In the genomic region with DNA sequence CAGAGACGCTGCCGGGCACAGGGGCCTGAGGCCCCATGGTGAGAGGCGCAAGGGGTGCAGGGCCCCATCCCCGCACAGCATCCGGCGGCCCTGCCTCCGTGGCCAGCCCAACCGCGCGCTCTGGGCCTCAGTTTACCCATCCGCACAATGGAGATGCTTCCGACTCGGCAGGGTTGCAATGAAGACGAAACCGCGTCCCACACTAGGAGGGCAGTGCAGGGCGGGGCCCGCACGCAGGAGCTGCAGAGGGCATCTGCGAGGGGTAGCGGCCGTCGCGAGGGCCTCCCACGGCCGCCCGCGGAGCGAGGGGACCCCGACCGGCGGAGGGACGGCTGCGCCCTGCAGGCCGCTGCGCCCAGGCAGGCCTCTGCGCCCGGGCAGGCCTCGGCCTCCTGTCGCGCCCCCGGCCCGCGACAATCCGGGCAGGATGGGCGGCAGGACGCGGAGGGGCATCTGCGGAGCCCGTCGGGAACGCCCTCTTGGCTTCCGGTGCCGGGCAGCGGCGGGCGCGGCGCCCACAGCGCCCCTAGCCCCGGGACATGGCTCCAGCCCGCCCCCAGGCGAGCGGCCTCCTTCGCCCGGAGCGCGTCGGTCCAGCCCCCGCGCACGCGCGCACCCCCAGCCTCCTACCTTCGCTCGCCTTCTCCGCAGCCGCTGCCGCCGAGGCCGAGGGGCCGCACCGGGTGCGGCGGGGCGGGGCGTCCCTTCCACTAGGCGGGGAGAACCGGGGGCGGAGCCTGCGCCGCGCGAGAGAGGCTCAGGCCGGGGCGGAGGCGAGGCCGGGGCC, we compare ENCODE assay signal across 8 cellular contexts. TPM values are rescaled to one million over a fixed set of nuclear protein-coding genes. Genes with fewer than 3 reads are reported as not detected.
DNase-seq lines count a peak whose midpoint lies in the region; ATAC-seq and TF ChIP-seq lines count a peak whose summit lies in the region.

No MANE protein-coding gene starts in this region.

- no peak overlapping the region for H3K27ac Mint-ChIP-seq in activated T-cell treated with anti-CD3 and anti-CD28 coated beads, Interleukin-2, amount 50 U/mL, for 72 hours
- H3K27ac Mint-ChIP-seq in naive thymus-derived CD4-positive, alpha-beta T cell = peak overlapping the region in 6 of 9 donors; percentile 38 to 85 (median 78)
- H3K27ac Mint-ChIP-seq in stimulated activated effector memory CD8-positive, alpha-beta T cell treated with anti-CD3 and anti-CD28 coated beads, Interleukin-12 subunit alpha, Interleukin-12 subunit beta, amount 100 ng/mL, for 72 hours = peak overlapping the region; percentile 24

- peaks cover 21% of the 10 kb centered on the region for H3K4me1 Mint-ChIP-seq in activated T-cell treated with anti-CD3 and anti-CD28 coated beads, Interleukin-2, amount 50 U/mL, for 72 hours (ENCODE audit: low read depth)
- H3K4me1 Mint-ChIP-seq in naive thymus-derived CD4-positive, alpha-beta T cell = peaks cover 9 to 27% (median 20%) of the 10 kb centered on the region in 7 donors
- H3K4me1 Mint-ChIP-seq in stimulated activated effector memory CD8-positive, alpha-beta T cell treated with anti-CD3 and anti-CD28 coated beads, Interleukin-12 subunit alpha, Interleukin-12 subunit beta, amount 100 ng/mL, for 72 hours = peaks cover 18% of the 10 kb centered on the region

- no peaks in the 10 kb centered on the region for H3K27me3 Mint-ChIP-seq in activated T-cell treated with anti-CD3 and anti-CD28 coated beads, Interleukin-2, amount 50 U/mL, for 72 hours (ENCODE audit: low read depth)
- peaks cover 0 to 9% (median 0%) of the 10 kb centered on the region in 5 donors for H3K27me3 Mint-ChIP-seq in naive thymus-derived CD4-positive, alpha-beta T cell

- H3K9me3 ChIP-seq in KOPT-K1 (ENCODE audit: insufficient read depth, low read length, poor library complexity, severe bottlenecking) (no peaks in the 10 kb centered on the region), Panc1 (ENCODE audit: control insufficient read depth, insufficient read depth, low read depth, low read length) (no peaks in the 10 kb centered on the region)
- H3K9me3 ChIP-seq in naive thymus-derived CD4-positive, alpha-beta T cell (ENCODE audit: control insufficient read depth in 2 of 3, low read length in 3 of 3) = no peaks in the 10 kb centered on the region

- in situ Hi-C loops in Panc1 (cut with HindIII; ENCODE audit: low pct_unique_long_range_greater_than_20kb, low sequenced_read_pairs) = no loop called here

- ATAC-seq in GM21737 (IDR thresholded peaks at IDR 0.05; ENCODE audit: unreplicated experiment) (peak; percentile 75), Panc1 (peak; percentile 98)
- ATAC-seq in activated T-cell treated with anti-CD3 and anti-CD28 coated beads, Interleukin-2, amount 50 U/mL, for 72 hours (replicated peaks in 1 of 2) = peak; percentile 93 to 94
- peak; percentile 94 for ATAC-seq in naive thymus-derived CD4-positive, alpha-beta T cell
- peak; percentile 94 for ATAC-seq in stimulated activated effector memory CD8-positive, alpha-beta T cell treated with anti-CD3 and anti-CD28 coated beads, Interleukin-12 subunit alpha, Interleukin-12 subunit beta, amount 100 ng/mL, for 72 hours

- no peaks in the 10 kb centered on the region for H3K9me3 Mint-ChIP-seq in activated T-cell treated with anti-CD3 and anti-CD28 coated beads, Interleukin-2, amount 50 U/mL, for 72 hours
- no peaks in the 10 kb centered on the region for H3K9me3 Mint-ChIP-seq in naive thymus-derived CD4-positive, alpha-beta T cell
- no peaks in the 10 kb centered on the region for H3K9me3 Mint-ChIP-seq in stimulated activated effector memory CD8-positive, alpha-beta T cell treated with anti-CD3 and anti-CD28 coated beads, Interleukin-12 subunit alpha, Interleukin-12 subunit beta, amount 100 ng/mL, for 72 hours

- CTCF ChIA-PET in Panc1 (lab: Charles Lee) = interaction anchor here (0.6 kb wide), 1 partner anchor 130 kb away, joined by 11 read pairs; no protein-coding TSS in a partner anchor
- CTCF ChIA-PET in naive thymus-derived CD4-positive, alpha-beta T cell (lab: Charles Lee) = interaction anchor here (1.6 kb wide), 1 partner anchor 59 kb away, joined by 9 read pairs; a partner anchor contains a TSS

- POLR2A ChIA-PET in Panc1 (lab: Charles Lee) = no interaction called here
- POLR2A ChIA-PET in naive thymus-derived CD4-positive, alpha-beta T cell (lab: Charles Lee) = interaction anchor here (1.0 to 1.7 kb wide), 3 partner anchors 10 to 59 kb away, joined by 3 to 4 read pairs (median 4); a partner anchor contains a TSS

- peak overlapping the region; percentile 54 for H3K27ac ChIP-seq in KOPT-K1 (ENCODE audit: low read depth, low read length, poor library complexity, severe bottlenecking)
- H3K27ac ChIP-seq in Panc1 (ENCODE audit: low read length) = peak overlapping the region; percentile 51
- H3K27ac ChIP-seq in naive thymus-derived CD4-positive, alpha-beta T cell (ENCODE audit: low read depth, low read length) = peak overlapping the region; percentile 56

- no peak; the same call in 1 of the 2 replicates for TF ChIP-seq CTCF in Panc1 (IDR thresholded peaks at IDR 0.05)

- no TSS peak for BruUV-seq in Panc1 (replicated peaks; lab: Mats Ljungman, UMichigan)

- no peaks in the 10 kb centered on the region for H3K27me3 ChIP-seq in Panc1 (ENCODE audit: control insufficient read depth, insufficient read depth, low read length)
- no peaks in the 10 kb centered on the region for H3K27me3 ChIP-seq in naive thymus-derived CD4-positive, alpha-beta T cell (ENCODE audit: control insufficient read depth in 2 of 2, insufficient read depth in 2 of 2, low read length in 2 of 2)

- peaks cover 3% of the 10 kb centered on the region; the same call in 1 of the 2 replicates for H3K4me1 ChIP-seq in Panc1 (ENCODE audit: control insufficient read depth, insufficient read depth, low read length)
- H3K4me1 ChIP-seq in naive thymus-derived CD4-positive, alpha-beta T cell (ENCODE audit: control insufficient read depth in 2 of 2, insufficient read depth in 2 of 2, low read length in 2 of 2) = no peaks in the 10 kb centered on the region

- DNase-seq in DMS53 (lab: John Stamatoyannopoulos, UW) (peak; percentile 95), Panc1 (ENCODE audit: low read depth, low spot score) (no peak), fibroblast of gingiva (ENCODE audit: low read depth) (peak; percentile 75)
- peak; percentile 92 for DNase-seq in activated T-cell treated with anti-CD3 and anti-CD28 coated beads, Interleukin-2, amount 50 U/mL, for 72 hours
- peak; percentile 64 to 91 (median 74) for DNase-seq in naive thymus-derived CD4-positive, alpha-beta T cell
- DNase-seq in stimulated activated effector memory CD8-positive, alpha-beta T cell treated with anti-CD3 and anti-CD28 coated beads, Interleukin-12 subunit alpha, Interleukin-12 subunit beta, amount 100 ng/mL, for 72 hours (ENCODE audit: low spot score in 2 of 2) = peak; percentile 84 to 93

- H3K36me3 ChIP-seq in KOPT-K1 (ENCODE audit: insufficient read depth, low read length) (no peaks in the 10 kb centered on the region), Panc1 (ENCODE audit: control insufficient read depth, insufficient read depth, low read length) (no peaks in the 10 kb centered on the region)
- no peaks in the 10 kb centered on the region for H3K36me3 ChIP-seq in naive thymus-derived CD4-positive, alpha-beta T cell (ENCODE audit: control insufficient read depth in 2 of 3, insufficient read depth in 3 of 3, low read length in 3 of 3)

- H3K36me3 Mint-ChIP-seq in activated T-cell treated with anti-CD3 and anti-CD28 coated beads, Interleukin-2, amount 50 U/mL, for 72 hours (ENCODE audit: insufficient read depth in 2 of 2) = no peaks in the 10 kb centered on the region
- peaks cover 0 to 1% (median 0%) of the 10 kb centered on the region in 5 donors for H3K36me3 Mint-ChIP-seq in naive thymus-derived CD4-positive, alpha-beta T cell
- peaks cover 6% of the 10 kb centered on the region for H3K36me3 Mint-ChIP-seq in stimulated activated effector memory CD8-positive, alpha-beta T cell treated with anti-CD3 and anti-CD28 coated beads, Interleukin-12 subunit alpha, Interleukin-12 subunit beta, amount 100 ng/mL, for 72 hours

- peak overlapping the region; percentile 86 to 90 for H3K4me3 Mint-ChIP-seq in activated T-cell treated with anti-CD3 and anti-CD28 coated beads, Interleukin-2, amount 50 U/mL, for 72 hours
- peak overlapping the region; percentile 77 to 95 (median 86) for H3K4me3 Mint-ChIP-seq in naive thymus-derived CD4-positive, alpha-beta T cell
- peak overlapping the region; percentile 80 for H3K4me3 Mint-ChIP-seq in stimulated activated effector memory CD8-positive, alpha-beta T cell treated with anti-CD3 and anti-CD28 coated beads, Interleukin-12 subunit alpha, Interleukin-12 subunit beta, amount 100 ng/mL, for 72 hours

- H3K4me3 ChIP-seq in Panc1 (ENCODE audit: low read depth in 2 of 2, low read length in 2 of 2) = peak overlapping the region; percentile 66 to 88
- H3K4me3 ChIP-seq in naive thymus-derived CD4-positive, alpha-beta T cell (ENCODE audit: low read length) = peak overlapping the region; percentile 83

- intact Hi-C loops in Panc1 (cut with micrococcal nuclease; ENCODE audit: unreplicated experiment) = no loop called here
- intact Hi-C loops in naive thymus-derived CD4-positive, alpha-beta T cell (cut with micrococcal nuclease) = loop anchor here (1.0 to 10.0 kb wide), 11 partner anchors 14 to 974 kb away; a partner anchor contains a TSS

RNA-seq across cellular contexts. Expression of a gene that starts 15.3 kb away (rescaled TPM):
- total RNA-seq in Panc1 (2021; ENCODE audit: unreplicated experiment) = 1,290 TPM
- 2.5 TPM for polyA plus RNA-seq in Panc1 (2012; ENCODE audit: insufficient read length)
- 1,000 to 10,000 TPM; 1,100 to 1,278 TPM for total RNA-seq in activated T-cell treated with anti-CD3 and anti-CD28 coated beads, Interleukin-2, amount 50 U/mL, for 72 hours
- 1,000 to 10,000 TPM; 2,341 to 4,458 (median 3,337) TPM for total RNA-seq in naive thymus-derived CD4-positive, alpha-beta T cell
- not detected for polyA plus RNA-seq in naive thymus-derived CD4-positive, alpha-beta T cell

RNA-seq across cellular contexts. Expression of a gene that starts 58.2 kb away (rescaled TPM):
- total RNA-seq in Panc1 (2021; ENCODE audit: unreplicated experiment) = 56.8 TPM
- polyA plus RNA-seq in Panc1 (2012; ENCODE audit: insufficient read length) = 73.4 TPM
- 10 to 100 TPM; 80.4 to 84.5 TPM for total RNA-seq in activated T-cell treated with anti-CD3 and anti-CD28 coated beads, Interleukin-2, amount 50 U/mL, for 72 hours
- 100 to 1,000 TPM in 4 of 5 experiments, 10 to 100 TPM in 1; 98.2 to 161 (median 148) TPM for total RNA-seq in naive thymus-derived CD4-positive, alpha-beta T cell
- 100 to 1,000 TPM; 258 to 264 TPM for polyA plus RNA-seq in naive thymus-derived CD4-positive, alpha-beta T cell
